Comparison of ENCODE assay signal across 1 cellular context in genomic region chr2:165610591-165611029, GRCh38.
TF ChIP-seq lines count a peak whose summit lies in the region.

No MANE protein-coding gene starts in this region.

TF ChIP-seq in GM12878, 131 proteins besides CTCF, POLR2A, EP300 and RAD21:
- TF ChIP-seq ATF2 (IDR thresholded peaks at IDR 0.05; ENCODE audit: low read length) (no peak), TBL1XR1 (IDR thresholded peaks at IDR 0.05; ENCODE audit: low read depth, low read length) (no peak), IKZF2 (IDR thresholded peaks at IDR 0.05) (0 out of 4 replicates have a peak, but pooled peaks of 1 of the 2 experiments have one; percentile 1), JUNB (IDR thresholded peaks at IDR 0.05) (no peak), IKZF1 (conservative IDR thresholded peaks at IDR 0.05) (0 out of 2 replicates have a peak, but pooled peaks have one; percentile 32), PKNOX1 (IDR thresholded peaks at IDR 0.05) (peak; percentile 16; the same call in 1 of the 2 replicates), SPI1 (IDR thresholded peaks at IDR 0.05; ENCODE audit: borderline replicate concordance, insufficient read depth, low read depth, low read length) (no peak), PAX5 (IDR thresholded peaks at IDR 0.05; ENCODE audit: borderline replicate concordance, low read depth, low read length) (no peak), TCF12 (IDR thresholded peaks at IDR 0.05; ENCODE audit: low read depth, low read length) (no peak), CREM (IDR thresholded peaks at IDR 0.05; ENCODE audit: low read depth) (no peak), ZZZ3 (IDR thresholded peaks at IDR 0.05; ENCODE audit: control insufficient read depth, insufficient read length, low read depth) (no peak), MAX (IDR thresholded peaks at IDR 0.05; ENCODE audit: low read depth, low read length) (no peak), MEF2B (IDR thresholded peaks at IDR 0.05; ENCODE audit: partially characterized antibody, poor library complexity, severe bottlenecking) (no peak)
